Comparison of ENCODE assay signal across 34 cellular contexts in the genomic region with DNA sequence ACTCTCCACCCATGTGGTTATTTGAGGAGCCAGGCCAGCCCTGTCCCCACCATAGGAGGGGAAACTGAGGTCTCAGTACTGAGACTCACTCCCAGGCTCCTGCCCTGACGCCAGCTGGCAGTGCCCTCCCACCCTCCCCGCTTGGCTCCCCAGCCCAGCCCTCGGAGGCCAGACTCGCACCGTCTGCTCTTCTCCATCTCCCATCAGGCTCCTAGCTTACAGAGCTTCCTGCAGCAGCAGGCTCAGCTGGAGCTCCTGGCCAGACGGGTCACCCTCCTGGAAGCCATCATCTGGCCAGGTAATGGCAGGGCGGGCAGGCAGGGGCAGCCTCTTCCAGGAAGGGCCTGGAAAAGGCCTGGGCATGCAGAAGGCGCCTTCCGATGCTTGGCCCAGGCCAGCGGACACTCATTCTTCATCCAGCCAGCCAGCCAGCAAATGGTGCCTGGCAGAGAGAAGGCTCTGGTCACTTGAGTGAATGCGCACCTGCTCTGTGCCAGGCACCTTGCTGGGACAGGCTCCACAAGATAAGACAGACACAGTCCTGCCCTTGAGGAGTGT. TPM values are rescaled to one million over a fixed set of nuclear protein-coding genes. Genes with fewer than 3 reads are reported as not detected.
"Had no signal": no experiment of that assay in that cellular context is flagged by ENCODE, and none has a peak within 500 bp of the region (broad histone marks: within the 10 kb centered on the region; RNA-seq: fewer than 3 reads in every experiment).

No MANE protein-coding gene starts in this region.

- H3K36me3 ChIP-seq: colonic mucosa, pancreas, thyroid gland had no signal

- H3K4me1 ChIP-seq: colonic mucosa, esophagus squamous epithelium, heart right ventricle, pancreas, right atrium auricular region, stomach, thyroid gland had no signal

- H3K9me3 ChIP-seq: colonic mucosa, esophagus squamous epithelium, heart right ventricle, mucosa of descending colon, pancreas, right atrium auricular region, stomach, thyroid gland had no signal

- H3K4me3 Mint-ChIP-seq: dendritic cell treated with granulocyte-macrophage colony-stimulating factor and Interleukin-4, amounts not matched to agents 40 ng/mL and 50 ng/mL, for 4 days; memory B cell; mesothelial cell of epicardium; naive B cell; natural killer cell treated with Interleukin-12 subunit alpha and Interleukin-12 subunit beta and Interleukin-15 and Interleukin-18, amount 100 ng/mL, for 72 hours; neural crest cell; stimulated activated effector memory CD8-positive, alpha-beta T cell treated with anti-CD3 and anti-CD28 coated beads, Interleukin-12 subunit alpha, Interleukin-12 subunit beta, amount 100 ng/mL, for 72 hours had no signal

- H3K9me3 Mint-ChIP-seq: dendritic cell treated with granulocyte-macrophage colony-stimulating factor and Interleukin-4, amounts not matched to agents 40 ng/mL and 50 ng/mL, for 4 days; memory B cell; mesothelial cell of epicardium; naive B cell; natural killer cell treated with Interleukin-12 subunit alpha and Interleukin-12 subunit beta and Interleukin-15 and Interleukin-18, amount 100 ng/mL, for 72 hours; neural crest cell; stimulated activated effector memory CD8-positive, alpha-beta T cell treated with anti-CD3 and anti-CD28 coated beads, Interleukin-12 subunit alpha, Interleukin-12 subunit beta, amount 100 ng/mL, for 72 hours had no signal

- ATAC-seq: left colon; left ventricle myocardium superior; mucosa of descending colon; natural killer cell treated with Interleukin-12 subunit alpha and Interleukin-12 subunit beta and Interleukin-15 and Interleukin-18, amount 100 ng/mL, for 72 hours; pancreas; sciatic nerve; stimulated activated effector memory CD8-positive, alpha-beta T cell treated with anti-CD3 and anti-CD28 coated beads, Interleukin-12 subunit alpha, Interleukin-12 subunit beta, amount 100 ng/mL, for 72 hours had no signal

- H3K27ac ChIP-seq: colonic mucosa, esophagus squamous epithelium, heart right ventricle, pancreas, right atrium auricular region, stomach, thyroid gland had no signal

- H3K4me3 ChIP-seq: colonic mucosa, esophagus squamous epithelium, heart right ventricle, lung, mucosa of descending colon, pancreas, right atrium auricular region, smooth muscle cell, stomach, thyroid gland had no signal

- H3K4me1 Mint-ChIP-seq: mesothelial cell of epicardium, naive B cell, neural crest cell had no signal

- H3K27me3 ChIP-seq: colonic mucosa, esophagus squamous epithelium, heart right ventricle, pancreas, right atrium auricular region, stomach, thyroid gland had no signal

- H3K36me3 Mint-ChIP-seq: memory B cell; mesothelial cell of epicardium; naive B cell; natural killer cell treated with Interleukin-12 subunit alpha and Interleukin-12 subunit beta and Interleukin-15 and Interleukin-18, amount 100 ng/mL, for 72 hours; stimulated activated effector memory CD8-positive, alpha-beta T cell treated with anti-CD3 and anti-CD28 coated beads, Interleukin-12 subunit alpha, Interleukin-12 subunit beta, amount 100 ng/mL, for 72 hours had no signal

- H3K27me3 Mint-ChIP-seq: dendritic cell treated with granulocyte-macrophage colony-stimulating factor and Interleukin-4, amounts not matched to agents 40 ng/mL and 50 ng/mL, for 4 days; progenitor cell of endocrine pancreas had no signal

- H3K27ac Mint-ChIP-seq: dendritic cell treated with granulocyte-macrophage colony-stimulating factor and Interleukin-4, amounts not matched to agents 40 ng/mL and 50 ng/mL, for 4 days; memory B cell; mesothelial cell of epicardium; natural killer cell treated with Interleukin-12 subunit alpha and Interleukin-12 subunit beta and Interleukin-15 and Interleukin-18, amount 100 ng/mL, for 72 hours; progenitor cell of endocrine pancreas; stimulated activated effector memory CD8-positive, alpha-beta T cell treated with anti-CD3 and anti-CD28 coated beads, Interleukin-12 subunit alpha, Interleukin-12 subunit beta, amount 100 ng/mL, for 72 hours had no signal

- DNase-seq: colonic mucosa; effector CD8-positive, alpha-beta T cell; erythroblast; esophagus squamous epithelium; foreskin melanocyte; glutamatergic neuron; heart right ventricle; hippocampal formation; kidney glomerular epithelial cell; left colon; left ventricle myocardium superior; mucosa of descending colon; naive B cell; nucleus accumbens; pancreas; stimulated activated CD4-positive, alpha-beta T cell treated with anti-CD3 and anti-CD28 coated beads, Interleukin-12 subunit alpha, Interleukin-12 subunit beta, amount 100 ng/mL, for 4 hours; stimulated activated CD4-positive, alpha-beta T cell treated with anti-CD3 and anti-CD28 coated beads, Interleukin-2, amount 100 ng/mL, for 24 hours; stimulated activated CD4-positive, alpha-beta T cell treated with anti-CD3 and anti-CD28 coated beads, Interleukin-4, amount 100 ng/mL, for 24 hours; stimulated activated naive CD4-positive, alpha-beta T cell treated with Interleukin-2 at 50 U/mL for 16 hours; stomach; thyroid gland; trophoblast cell had no signal

RNA-seq across cellular contexts. Expression of gene EMID1, which starts 49.4 kb away (rescaled TPM):
- total RNA-seq: chondrocyte had no signal
